Comparison of ENCODE assay signal across 29 cellular contexts in the genomic region with DNA sequence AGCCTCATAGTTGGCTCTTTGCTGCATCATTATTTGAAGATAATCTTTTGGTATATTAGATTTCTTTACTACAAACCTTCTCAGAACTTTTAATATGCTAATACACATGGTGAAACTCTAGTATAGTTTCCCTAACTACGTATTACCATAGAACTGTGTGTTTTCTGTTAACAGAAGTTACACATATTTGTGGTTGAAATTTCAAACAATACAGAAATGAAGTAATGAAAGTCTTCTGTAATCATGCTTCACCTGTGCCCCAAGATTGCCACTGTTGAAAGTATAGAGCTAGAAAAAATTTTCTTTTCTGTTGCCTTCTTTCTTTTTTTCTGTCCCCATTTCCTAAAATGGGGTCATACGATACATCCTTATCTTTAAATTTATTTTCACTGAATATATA.
"Had no signal": no experiment of that assay in that cellular context is flagged by ENCODE, and none has a peak within 500 bp of the region (broad histone marks: within the 10 kb centered on the region; RNA-seq: fewer than 3 reads in every experiment).

No MANE protein-coding gene starts in this region.

- H3K4me1 Mint-ChIP-seq: activated naive CD4-positive, alpha-beta T cell treated with anti-CD3 and anti-CD28 coated beads, Interleukin-2, amount 10 ng/mL, durations not matched to agents 7 days and 5 days had no signal

- DNase-seq: activated CD4-positive, alpha-beta memory T cell treated with anti-CD3 and anti-CD28 coated beads, Interleukin-2, amount 10 ng/mL, durations not matched to agents 7 days and 5 days; activated CD4-positive, alpha-beta T cell treated with anti-CD3 and anti-CD28 coated beads for 1 hour; activated CD4-positive, alpha-beta T cell treated with anti-CD3 and anti-CD28 coated beads for 48 hours; activated CD4-positive, CD25-positive, alpha-beta regulatory T cell; activated CD8-positive, alpha-beta memory T cell treated with anti-CD3 and anti-CD28 coated beads for 24 hours; activated CD8-positive, alpha-beta memory T cell treated with anti-CD3 and anti-CD28 coated beads, Interleukin-2, amount 10 ng/mL, durations not matched to agents 7 days and 5 days; activated CD8-positive, alpha-beta memory T cell treated with anti-CD3 and anti-CD28 coated beads, Interleukin-2, amount 50 U/mL, for 48 hours; activated effector memory CD4-positive, alpha-beta T cell treated with Interleukin-2 at 50 U/mL for 16 hours; activated naive CD4-positive, alpha-beta T cell treated with anti-CD3 and anti-CD28 coated beads, Interleukin-2, amount 10 ng/mL, durations not matched to agents 7 days and 5 days; activated T-cell treated with anti-CD3 and anti-CD28 coated beads, Interleukin-2, amount 50 U/mL, for 48 hours; amniotic stem cell; aorta; brain microvascular endothelial cell; central memory CD4-positive, alpha-beta T cell; NCI-H1092 treated with DMSO at 0.1 percent for 48 hours; NCI-H1417 treated with DMSO at 0.1 percent for 48 hours; NCI-H187 treated with DMSO at 0.1 percent for 48 hours; NCI-H2081 treated with DMSO at 0.1 percent for 48 hours; NCI-H345; NCI-H524 treated with DMSO at 0.1 percent for 48 hours; SHP77; SJCRH30; T-cell; T-helper 2 cell; T-helper 9 cell had no signal

- H3K4me3 Mint-ChIP-seq: activated CD4-positive, alpha-beta memory T cell treated with anti-CD3 and anti-CD28 coated beads, Interleukin-2, amount 10 ng/mL, durations not matched to agents 7 days and 5 days; activated CD8-positive, alpha-beta memory T cell treated with anti-CD3 and anti-CD28 coated beads, Interleukin-2, amount 10 ng/mL, durations not matched to agents 7 days and 5 days; activated naive CD4-positive, alpha-beta T cell treated with anti-CD3 and anti-CD28 coated beads, Interleukin-2, amount 10 ng/mL, durations not matched to agents 7 days and 5 days; activated naive CD8-positive, alpha-beta T cell; T-cell had no signal

- H3K4me1 ChIP-seq: SJCRH30 had no signal

- H3K27me3 ChIP-seq: brain microvascular endothelial cell, SJCRH30 had no signal

- H3K4me3 ChIP-seq: SJCRH30, SK-N-MC had no signal

- H3K27me3 Mint-ChIP-seq: activated CD4-positive, alpha-beta memory T cell treated with anti-CD3 and anti-CD28 coated beads, Interleukin-2, amount 10 ng/mL, durations not matched to agents 7 days and 5 days; activated CD8-positive, alpha-beta memory T cell treated with anti-CD3 and anti-CD28 coated beads, Interleukin-2, amount 10 ng/mL, durations not matched to agents 7 days and 5 days had no signal

- H3K27ac Mint-ChIP-seq: activated CD4-positive, alpha-beta memory T cell treated with anti-CD3 and anti-CD28 coated beads, Interleukin-2, amount 10 ng/mL, durations not matched to agents 7 days and 5 days; activated CD8-positive, alpha-beta memory T cell treated with anti-CD3 and anti-CD28 coated beads, Interleukin-2, amount 10 ng/mL, durations not matched to agents 7 days and 5 days; activated naive CD4-positive, alpha-beta T cell treated with anti-CD3 and anti-CD28 coated beads, Interleukin-2, amount 10 ng/mL, durations not matched to agents 7 days and 5 days; activated naive CD8-positive, alpha-beta T cell; T-cell had no signal

- H3K36me3 Mint-ChIP-seq: activated CD8-positive, alpha-beta memory T cell treated with anti-CD3 and anti-CD28 coated beads, Interleukin-2, amount 10 ng/mL, durations not matched to agents 7 days and 5 days; activated naive CD4-positive, alpha-beta T cell treated with anti-CD3 and anti-CD28 coated beads, Interleukin-2, amount 10 ng/mL, durations not matched to agents 7 days and 5 days; activated naive CD8-positive, alpha-beta T cell; T-cell had no signal

- ATAC-seq: activated CD8-positive, alpha-beta memory T cell treated with anti-CD3 and anti-CD28 coated beads, Interleukin-2, amount 10 ng/mL, durations not matched to agents 7 days and 5 days; Panc1; T-cell had no signal

- H3K36me3 ChIP-seq: brain microvascular endothelial cell had no signal

- H3K9me3 Mint-ChIP-seq: activated CD4-positive, alpha-beta memory T cell treated with anti-CD3 and anti-CD28 coated beads, Interleukin-2, amount 10 ng/mL, durations not matched to agents 7 days and 5 days; activated naive CD4-positive, alpha-beta T cell treated with anti-CD3 and anti-CD28 coated beads, Interleukin-2, amount 10 ng/mL, durations not matched to agents 7 days and 5 days; T-cell had no signal

- H3K9me3 ChIP-seq: SJCRH30 had no signal

- H3K27ac ChIP-seq: brain microvascular endothelial cell, SJCRH30, SK-N-MC, VCaP had no signal
